ENCODE assay signal across 15 cellular contexts in genomic region chr20:46182271-46182670, GRCh38.
A peak's percentile ranks its signal among the peaks of the same experiment; 100 is the strongest.
DNase-seq lines count a peak whose midpoint lies in the region; TF ChIP-seq lines count a peak whose summit lies in the region.
"Had no signal": no experiment of that assay in that cellular context is flagged by ENCODE, and none has a peak within 500 bp of the region (broad histone marks: within the 10 kb centered on the region; RNA-seq: fewer than 3 reads in every experiment).

No MANE protein-coding gene starts in this region.

- H3K9me3 ChIP-seq in osteoblast (ENCODE audit: low read depth, low read length), result no peaks in the 10 kb centered on the region
- H3K9me3 ChIP-seq: BLaER1 treated with 17β-estradiol and CSF1 and Interleukin-3, amounts not matched to agents 10 nM and 100 nM; HAP-1 had no signal

- in situ Hi-C loops in G401 (cut with HindIII; ENCODE audit: low sequenced_read_pairs), result no loop called here

- peaks cover 10% of the 10 kb centered on the region for H3K4me1 Mint-ChIP-seq in brain
- H3K4me1 Mint-ChIP-seq: B cell had no signal

- H2AFZ ChIP-seq in osteoblast (ENCODE audit: low read length), result no peak overlapping the region
- H2AFZ ChIP-seq: GM23248 had no signal

- no peaks in the 10 kb centered on the region for H3K36me3 Mint-ChIP-seq in brain
- H3K36me3 Mint-ChIP-seq: CD8-positive, alpha-beta T cell; IgD-negative memory B cell had no signal

- no peak overlapping the region for H3K27ac ChIP-seq in osteoblast (ENCODE audit: low read depth, low read length)
- H3K27ac ChIP-seq: BLaER1 treated with 17β-estradiol and CSF1 and Interleukin-3, amounts not matched to agents 10 nM and 100 nM; GM23248; HL-60 had no signal

- no peaks in the 10 kb centered on the region for H3K79me2 ChIP-seq in osteoblast (ENCODE audit: insufficient read depth, low read length)

- peaks cover 0 to 7% (median 0%) of the 10 kb centered on the region in 5 experiments for H3K9me3 Mint-ChIP-seq in brain
- H3K9me3 Mint-ChIP-seq: CD8-positive, alpha-beta T cell; IgD-negative memory B cell had no signal

- H3K27me3 ChIP-seq in osteoblast (ENCODE audit: insufficient read depth, low read length), result peaks cover 12% of the 10 kb centered on the region
- H3K27me3 ChIP-seq: BLaER1 treated with 17β-estradiol and CSF1 and Interleukin-3, amounts not matched to agents 10 nM and 100 nM had no signal

- TF ChIP-seq CTCF in brain (conservative IDR thresholded peaks at IDR 0.05) (no peak), osteoblast (IDR thresholded peaks at IDR 0.05; ENCODE audit: extremely low read depth, low read depth, low read length) (no peak)

- DNase-seq in DMS 273 (lab: John Stamatoyannopoulos, UW; ENCODE audit: unreplicated experiment) (peak; percentile 97), G401 (ENCODE audit: low spot score) (peak; percentile 81), osteoblast (ENCODE audit: insufficient read length, low spot score, missing footprints) (peak; percentile 22), occipital lobe (lab: John Stamatoyannopoulos, UW) (no peak), SKM-1 treated with dmso at 0.1 percent for 144 hours (lab: John Stamatoyannopoulos, UW; ENCODE audit: unreplicated experiment) (no peak)
- DNase-seq: Calu3; CD8-positive, alpha-beta T cell; GDM1; GM23248 had no signal

- H3K4me3 ChIP-seq in osteoblast (ENCODE audit: insufficient read depth, low read length), result no peak overlapping the region
- H3K4me3 ChIP-seq: BLaER1 treated with 17β-estradiol and CSF1 and Interleukin-3, amounts not matched to agents 10 nM and 100 nM; GM23248; HAP-1 had no signal

- H3K36me3 ChIP-seq in osteoblast (ENCODE audit: insufficient read depth, low read length), result no peaks in the 10 kb centered on the region
- H3K36me3 ChIP-seq: BLaER1 treated with 17β-estradiol and CSF1 and Interleukin-3, amounts not matched to agents 10 nM and 100 nM; HAP-1 had no signal

- no peaks in the 10 kb centered on the region for H4K20me1 ChIP-seq in osteoblast (ENCODE audit: insufficient read depth, low read length)

- H3K27me3 Mint-ChIP-seq in brain, result peaks cover 14% of the 10 kb centered on the region

- no peak overlapping the region for H3K4me2 ChIP-seq in osteoblast (ENCODE audit: insufficient read depth, low read length)
- H3K4me2 ChIP-seq: BLaER1 treated with 17β-estradiol and CSF1 and Interleukin-3, amounts not matched to agents 10 nM and 100 nM had no signal

- H3K27ac Mint-ChIP-seq in brain, result peak overlapping the region in 3 of 5 experiments; percentile 49 to 80 (median 69)
- H3K27ac Mint-ChIP-seq: B cell; CD8-positive, alpha-beta T cell; IgD-negative memory B cell had no signal

- no peaks in the 10 kb centered on the region for H3K4me1 ChIP-seq in osteoblast (ENCODE audit: insufficient read depth, low read length)
- H3K4me1 ChIP-seq: HAP-1 had no signal

- peak overlapping the region in 1 of 5 experiments; percentile 30 for H3K4me3 Mint-ChIP-seq in brain
- H3K4me3 Mint-ChIP-seq: B cell; CD8-positive, alpha-beta T cell; IgD-negative memory B cell had no signal

Comparison
In these comparisons a context has a peak if more than half of its experiments do, and no peak if none do; other contexts are left out.
1. DNase-seq: peak in DMS 273 (single experiment), G401 (single experiment) and osteoblast (single experiment); none in occipital lobe (single experiment) and SKM-1 treated with dmso at 0.1 percent for 144 hours (single experiment).